ENCODE assay signal across 17 cellular contexts in genomic region chr5:128896675-128897074, GRCh38.
DNase-seq lines count a peak whose midpoint lies in the region; ATAC-seq and TF ChIP-seq lines count a peak whose summit lies in the region.
"Had no signal": no experiment of that assay in that cellular context is flagged by ENCODE, and none has a peak within 500 bp of the region (broad histone marks: within the 10 kb centered on the region; RNA-seq: fewer than 3 reads in every experiment).

No MANE protein-coding gene starts in this region.

- H3K9me3 ChIP-seq in RWPE2 (ENCODE audit: severe bottlenecking) (no peaks in the 10 kb centered on the region), upper lobe of right lung (no peaks in the 10 kb centered on the region)
- H3K9me3 ChIP-seq: BLaER1 had no signal

- H3K4me1 Mint-ChIP-seq in mesothelial cell of epicardium: peaks cover 14% of the 10 kb centered on the region
- H3K4me1 Mint-ChIP-seq: CD14-positive monocyte; CD4-positive, alpha-beta memory T cell; GM23338 had no signal

- no peak overlapping the region for H3K27ac ChIP-seq in RWPE2 (ENCODE audit: poor library complexity, severe bottlenecking)
- H3K27ac ChIP-seq in upper lobe of right lung: no peak overlapping the region
- H3K27ac ChIP-seq: BLaER1, HL-60 had no signal

- H3K27me3 Mint-ChIP-seq in mesothelial cell of epicardium (ENCODE audit: low read depth): no peaks in the 10 kb centered on the region

- peak; percentile 42 for ATAC-seq in HG02798 (IDR thresholded peaks at IDR 0.05; ENCODE audit: poor library complexity, unreplicated experiment)
- peak; percentile 17; the same call in 2 of the 3 replicates for ATAC-seq in RWPE2 (ENCODE audit: low read depth)
- peak; percentile 23 for ATAC-seq in upper lobe of right lung
- ATAC-seq in GM21515 (IDR thresholded peaks at IDR 0.05; ENCODE audit: unreplicated experiment): no peak
- ATAC-seq: GM23338 had no signal

- no peak overlapping the region for H3K4me3 Mint-ChIP-seq in mesothelial cell of epicardium
- H3K4me3 Mint-ChIP-seq: CD14-positive monocyte; CD4-positive, alpha-beta memory T cell; GM23338 had no signal

- intact Hi-C loops in upper lobe of right lung (cut with DNase I) (no loop called here), cardiac septum (cut with DNase I) (no loop called here)

- no peaks in the 10 kb centered on the region for H3K4me1 ChIP-seq in RWPE2 (ENCODE audit: insufficient read depth, poor library complexity, severe bottlenecking)
- H3K4me1 ChIP-seq in upper lobe of right lung: no peaks in the 10 kb centered on the region
- H3K4me1 ChIP-seq: BLaER1 had no signal

- no peaks in the 10 kb centered on the region for H3K36me3 ChIP-seq in RWPE2 (ENCODE audit: low read depth)
- no peaks in the 10 kb centered on the region for H3K36me3 ChIP-seq in upper lobe of right lung
- H3K36me3 ChIP-seq: BLaER1 had no signal

- peaks cover 34% of the 10 kb centered on the region for H3K9me3 Mint-ChIP-seq in mesothelial cell of epicardium
- H3K9me3 Mint-ChIP-seq: GM23338 had no signal

- peaks cover 7% of the 10 kb centered on the region for H3K36me3 Mint-ChIP-seq in mesothelial cell of epicardium
- H3K36me3 Mint-ChIP-seq: CD14-positive monocyte; CD4-positive, alpha-beta memory T cell had no signal

- no peaks in the 10 kb centered on the region for H3K27me3 ChIP-seq in RWPE2 (ENCODE audit: insufficient read depth, poor library complexity, severe bottlenecking)
- no peaks in the 10 kb centered on the region for H3K27me3 ChIP-seq in upper lobe of right lung
- H3K27me3 ChIP-seq: BLaER1 had no signal

- H3K4me3 ChIP-seq in RWPE2 (ENCODE audit: severe bottlenecking): no peak overlapping the region
- H3K4me3 ChIP-seq in upper lobe of right lung: no peak overlapping the region
- H3K4me3 ChIP-seq: BLaER1, GM23338 had no signal

- TF ChIP-seq CTCF in RWPE2 (IDR thresholded peaks at IDR 0.05; ENCODE audit: poor library complexity, severe bottlenecking) (no peak), mesothelial cell of epicardium (IDR thresholded peaks at IDR 0.05; ENCODE audit: unreplicated experiment) (no peak), upper lobe of right lung (IDR thresholded peaks at IDR 0.05) (no peak)

- no peak for DNase-seq in RWPE2 (ENCODE audit: low spot score)
- no peak for DNase-seq in mesothelial cell of epicardium (ENCODE audit: low spot score in 2 of 2, unreplicated experiment in 2 of 2)
- no peak for DNase-seq in upper lobe of right lung
- DNase-seq in islet precursor cell: no peak
- DNase-seq in cardiac septum (ENCODE audit: low spot score): no peak
- DNase-seq: 8988T; CD4-positive, alpha-beta memory T cell; DMS153; DMS79; GDM1; HCEC 1CT had no signal

- H3K27ac Mint-ChIP-seq in mesothelial cell of epicardium: peak overlapping the region; percentile 26
- H3K27ac Mint-ChIP-seq: CD14-positive monocyte; CD4-positive, alpha-beta memory T cell; GM23338 had no signal
